ENCODE assay signal across 9 cellular contexts in genomic region chr5:102760815-102761214, GRCh38. TPM values are rescaled to one million over a fixed set of nuclear protein-coding genes. Genes with fewer than 3 reads are reported as not detected.
A peak's percentile ranks its signal among the peaks of the same experiment; 100 is the strongest.
DNase-seq lines count a peak whose midpoint lies in the region; ATAC-seq and TF ChIP-seq lines count a peak whose summit lies in the region.
"Had no signal": no experiment of that assay in that cellular context is flagged by ENCODE, and none has a peak within 500 bp of the region (broad histone marks: within the 10 kb centered on the region; RNA-seq: fewer than 3 reads in every experiment).

No MANE protein-coding gene starts in this region.

- no peak overlapping the region for H2BK15ac ChIP-seq in mesenchymal stem cell (ENCODE audit: low read depth, poor library complexity, severe bottlenecking)

- H3K36me3 ChIP-seq in BE2C (no peaks in the 10 kb centered on the region), HCT116 (ENCODE audit: control insufficient read depth in 1 of 2, insufficient read depth in 2 of 2, low read length in 2 of 2) (no peaks in the 10 kb centered on the region), adrenal gland (replicated peaks in 1 of 2) (no peaks in the 10 kb centered on the region), mesenchymal stem cell (ENCODE audit: control insufficient read depth in 1 of 2, insufficient read depth in 2 of 2, low read depth in 1 of 2, low read length in 2 of 2) (peaks cover 0 to 6% of the 10 kb centered on the region in 2 experiments)

- POLR2A ChIA-PET in HCT116 (lab: Charles Lee) = no interaction called here

- TF ChIP-seq POLR2A in HCT116 (IDR thresholded peaks at IDR 0.05; ENCODE audit: borderline replicate concordance, extremely low read depth, insufficient read depth, insufficient read length) = no peak
- no peak for TF ChIP-seq POLR2A in adrenal gland (IDR thresholded peaks at IDR 0.05)

- no peak overlapping the region for H2AK5ac ChIP-seq in mesenchymal stem cell (ENCODE audit: low read length, severe bottlenecking)

- H3K27me3 ChIP-seq in BE2C (no peaks in the 10 kb centered on the region), HCT116 (ENCODE audit: insufficient read depth, low read length) (no peaks in the 10 kb centered on the region), adrenal gland (no peaks in the 10 kb centered on the region), mesenchymal stem cell (ENCODE audit: control insufficient read depth in 1 of 2, insufficient read depth in 1 of 2, low read length in 2 of 2) (no peaks in the 10 kb centered on the region)

- H3K79me2 ChIP-seq in HCT116 (ENCODE audit: insufficient read depth, low read length) = peaks cover 91% of the 10 kb centered on the region

- H4K91ac ChIP-seq in mesenchymal stem cell (ENCODE audit: low read length) = no peak overlapping the region

- CTCF ChIA-PET in HCT116 (lab: Charles Lee) = no interaction called here

- H2AFZ ChIP-seq in HCT116 (ENCODE audit: low read depth, low read length, poor library complexity, severe bottlenecking) (no peak overlapping the region), mesenchymal stem cell (ENCODE audit: low read depth, low read length) (no peak overlapping the region)

- no peak overlapping the region for H3K4ac ChIP-seq in mesenchymal stem cell (ENCODE audit: low read depth in 1 of 2, low read length in 2 of 2)

- no peak overlapping the region for H3K4me3 ChIP-seq in BE2C (ENCODE audit: low read depth, low read length)
- no peak overlapping the region for H3K4me3 ChIP-seq in HCT116 (replicated peaks in 1 of 2; ENCODE audit: low read depth in 1 of 2, low read length in 2 of 2)
- H3K4me3 ChIP-seq in adrenal gland = no peak overlapping the region
- peak overlapping the region in 1 of 2 experiments; percentile 19 for H3K4me3 ChIP-seq in mesenchymal stem cell (ENCODE audit: insufficient read depth in 1 of 2, low read depth in 1 of 2, low read length in 2 of 2)
- H3K4me3 ChIP-seq: SK-N-MC had no signal

- H2BK120ac ChIP-seq in mesenchymal stem cell (ENCODE audit: low read depth, low read length) = no peak overlapping the region

- H3K27ac ChIP-seq in HCT116 (ENCODE audit: low read depth, low read length) (no peak overlapping the region), adrenal gland (peak overlapping the region in 3 of 5 donors; percentile 38 to 58 (median 50)), mesenchymal stem cell (ENCODE audit: low read length, poor library complexity, severe bottlenecking) (no peak overlapping the region)
- H3K27ac ChIP-seq: SK-N-MC had no signal

- H4K20me1 ChIP-seq in HCT116 (ENCODE audit: insufficient read depth) = no peaks in the 10 kb centered on the region

- intact Hi-C loops in HCT116 (cut with micrococcal nuclease) (no loop called here), adrenal gland (cut with DNase I) (no loop called here)

- no peak overlapping the region for H3K23ac ChIP-seq in mesenchymal stem cell (ENCODE audit: low read length in 2 of 2)

- no peak overlapping the region for H3K14ac ChIP-seq in mesenchymal stem cell (ENCODE audit: low read length in 2 of 2)

- peak overlapping the region; percentile 33 to 67 for H3K18ac ChIP-seq in mesenchymal stem cell (ENCODE audit: low read depth in 1 of 2, low read length in 2 of 2)

- H3K9ac ChIP-seq in HCT116 (ENCODE audit: low read length) (0 out of 2 replicates have a peak overlapping the region, but pooled peaks have one; percentile 5), mesenchymal stem cell (ENCODE audit: low read length) (peak overlapping the region; percentile 43)

- TF ChIP-seq CTCF in BE2C (IDR thresholded peaks at IDR 0.05; ENCODE audit: low read depth, low read length) (no peak), HCT116 (IDR thresholded peaks at IDR 0.05 in 2 of 3, conservative IDR thresholded peaks at IDR 0.05 in 1 of 3; ENCODE audit: borderline replicate concordance in 1 of 3, insufficient read depth in 1 of 3, low read depth in 2 of 3, low read length in 2 of 3) (no peak), adrenal gland (IDR thresholded peaks at IDR 0.05) (no peak)

- H3K4me2 ChIP-seq in HCT116 (ENCODE audit: low read length) = peak overlapping the region; percentile 65
- H3K4me2 ChIP-seq in mesenchymal stem cell (ENCODE audit: low read length, poor library complexity, severe bottlenecking) = no peak overlapping the region

- RAD21 ChIA-PET in HCT116 (lab: Charles Lee; ENCODE audit: low non-redundant PET in 1 of 2, low total read pairs in 2 of 2, uncharacterized antibody in 2 of 2, unreplicated experiment in 2 of 2) = no interaction called here

- no peak for TF ChIP-seq RAD21 in HCT116 (IDR thresholded peaks at IDR 0.05; ENCODE audit: low read depth)

- no TSS peak for BruUV-seq in HCT116 (replicated peaks; lab: Mats Ljungman, UMichigan)

- ATAC-seq in HCT116 (no peak), HG03139 (IDR thresholded peaks at IDR 0.05; ENCODE audit: unreplicated experiment) (no peak)

- no peaks in the 10 kb centered on the region for H3K9me2 ChIP-seq in HCT116 (ENCODE audit: insufficient read depth)

- peaks cover 9% of the 10 kb centered on the region for H3K79me1 ChIP-seq in mesenchymal stem cell (replicated peaks; ENCODE audit: low read length, poor library complexity, severe bottlenecking)

- WGBS in adrenal gland, 4 donors = 24 to 35% (median 29%) methylated on average over 2 of the region's 2 CpGs
- WGBS in mesenchymal stem cell = 14% methylated on average over 2 of the region's 2 CpGs

- H2BK12ac ChIP-seq in mesenchymal stem cell (ENCODE audit: low read length in 2 of 2) = no peak overlapping the region

- no peaks in the 10 kb centered on the region for H3K9me3 ChIP-seq in BE2C
- no peaks in the 10 kb centered on the region for H3K9me3 ChIP-seq in HCT116 (ENCODE audit: control insufficient read depth in 1 of 2, insufficient read depth in 1 of 2, low read depth in 1 of 2, low read length in 2 of 2)
- H3K9me3 ChIP-seq in adrenal gland (replicated peaks in 1 of 3) = no peaks in the 10 kb centered on the region
- H3K9me3 ChIP-seq in mesenchymal stem cell (ENCODE audit: control insufficient read depth, low read length) = no peaks in the 10 kb centered on the region

- no peak overlapping the region for H4K8ac ChIP-seq in mesenchymal stem cell (ENCODE audit: low read length)

- no peak overlapping the region for H2BK5ac ChIP-seq in mesenchymal stem cell (ENCODE audit: low read depth, low read length, poor library complexity, severe bottlenecking)

- H3K4me1 ChIP-seq in BE2C (peaks cover 20% of the 10 kb centered on the region), HCT116 (ENCODE audit: control insufficient read depth in 1 of 2, insufficient read depth in 2 of 2, low read length in 2 of 2) (peaks cover 33 to 50% of the 10 kb centered on the region in 2 experiments), adrenal gland (replicated peaks in 1 of 2) (peaks cover 20 to 63% of the 10 kb centered on the region in 2 donors), mesenchymal stem cell (ENCODE audit: control insufficient read depth, insufficient read depth, low read depth, low read length) (peaks cover 2% of the 10 kb centered on the region)

- DNase-seq in BE2C = peak; percentile 62
- DNase-seq in HCT116 (ENCODE audit: low read depth, low spot score) = no peak
- no peak for DNase-seq in adrenal gland
- DNase-seq in mesenchymal stem cell = peak; percentile 59
- no peak for DNase-seq in cortex of kidney (lab: John Stamatoyannopoulos, UW)
- DNase-seq in HuH-7 (ENCODE audit: low spot score) = no peak
- no peak for DNase-seq in ureter (ENCODE audit: low spot score)

TF ChIP-seq in HCT116, 20 proteins besides CTCF, POLR2A, EP300 and RAD21 (continues in another document):
- TF ChIP-seq EZH2 (IDR thresholded peaks at IDR 0.05) (no peak), SP1 (IDR thresholded peaks at IDR 0.05; ENCODE audit: low read depth) (no peak), ZFX (IDR thresholded peaks at IDR 0.05) (no peak), TCF7L2 (IDR thresholded peaks at IDR 0.05; ENCODE audit: borderline replicate concordance, extremely low read depth, insufficient read depth, insufficient read length) (no peak), JUND (IDR thresholded peaks at IDR 0.05) (no peak), EGR1 (IDR thresholded peaks at IDR 0.05; ENCODE audit: low read depth) (no peak), FOSL1 (IDR thresholded peaks at IDR 0.05; ENCODE audit: low read depth) (no peak), EZH2phosphoT487 (IDR thresholded peaks at IDR 0.05; ENCODE audit: borderline replicate concordance) (no peak), CEBPB (IDR thresholded peaks at IDR 0.05; ENCODE audit: low read depth) (no peak), CBX3 (IDR thresholded peaks at IDR 0.05; ENCODE audit: low read depth) (no peak), YY1 (IDR thresholded peaks at IDR 0.05; ENCODE audit: extremely low read depth, insufficient replicate concordance, low read depth, low read length) (no peak), ELF1 (IDR thresholded peaks at IDR 0.05; ENCODE audit: borderline replicate concordance, low read depth) (no peak), POLR2AphosphoS5 (IDR thresholded peaks at IDR 0.05; ENCODE audit: low read depth, low read length) (no peak)

RNA-seq across cellular contexts. Expression of gene PAM, which starts 5.7 kb away (rescaled TPM):
- 49.8 TPM for polyA plus RNA-seq in BE2C (2012; ENCODE audit: insufficient read depth, insufficient read length, low read depth)
- total RNA-seq in HCT116 (2021; ENCODE audit: unreplicated experiment) = 257 TPM
- polyA plus RNA-seq in HCT116 (2012) = 115 and 142 TPM in 2 replicates
- total RNA-seq in adrenal gland = 100 to 1,000 TPM; 364 to 580 (median 436) TPM
- polyA plus RNA-seq in adrenal gland = 100 to 1,000 TPM; 236 to 381 (median 314) TPM
- polyA plus RNA-seq in mesenchymal stem cell (2013, experiment 1 of 2) = 253 TPM
- polyA plus RNA-seq in mesenchymal stem cell (2013, experiment 2 of 2) = 279 TPM
- total RNA-seq in ureter = 124 TPM

Comparison
In these comparisons a context has a peak if more than half of its experiments do, and no peak if none do; other contexts are left out.
1. DNase-seq: peak in BE2C (single experiment) and mesenchymal stem cell (single experiment); none in HCT116 (single experiment), adrenal gland (0 of 7), cortex of kidney (single experiment), HuH-7 (single experiment) and ureter (single experiment).
2. H3K27ac ChIP-seq: peak in adrenal gland (3 of 5); none in HCT116 (single experiment) and mesenchymal stem cell (single experiment).